In genomic region chr2:135985018-135985825, GRCh38 we compare ENCODE assay signal across 8 cellular contexts. TPM values are rescaled to one million over a fixed set of nuclear protein-coding genes. Genes with fewer than 3 reads are reported as not detected.
DNase-seq lines count a peak whose midpoint lies in the region; ATAC-seq, FAIRE-seq and TF ChIP-seq lines count a peak whose summit lies in the region.

Gene DARS1 (minus strand): TSS chr2:135985626. CDS start chr2:135985468, 158 bp downstream.

- H3K9me3 ChIP-seq in adipocyte (ENCODE audit: control insufficient read depth, low read length), result no peaks in the 10 kb centered on the region
- H3K9me3 ChIP-seq in cardiac muscle cell (ENCODE audit: low read depth), result no peaks in the 10 kb centered on the region
- no peaks in the 10 kb centered on the region for H3K9me3 ChIP-seq in parathyroid adenoma (ENCODE audit: control insufficient read depth, low read length)
- H3K9me3 ChIP-seq in tibial artery, result no peaks in the 10 kb centered on the region

- H3K4me3 ChIP-seq in adipocyte (ENCODE audit: low read length), result peak within 1 kb of the TSS; percentile 90
- peak within 1 kb of the TSS; percentile 47 for H3K4me3 ChIP-seq in cardiac muscle cell
- peak within 1 kb of the TSS; percentile 92 for H3K4me3 ChIP-seq in parathyroid adenoma (ENCODE audit: low read depth, low read length)
- peak within 1 kb of the TSS; percentile 99 for H3K4me3 ChIP-seq in tibial artery

- H3K4me2 ChIP-seq in parathyroid adenoma (ENCODE audit: low read length), result peak within 1 kb of the TSS; percentile 78

- H2AFZ ChIP-seq in parathyroid adenoma, result peak within 1 kb of the TSS; percentile 93

- H3K36me3 ChIP-seq in adipocyte (ENCODE audit: control insufficient read depth, insufficient read depth, low read length, severe bottlenecking) (peaks cover 20% of the 10 kb centered on the region), cardiac muscle cell (peaks cover 3% of the 10 kb centered on the region), parathyroid adenoma (ENCODE audit: control insufficient read depth, insufficient read depth, low read length) (no peaks in the 10 kb centered on the region), tibial artery (peaks cover 0 to 16% (median 0%) of the 10 kb centered on the region in 3 donors)

- ATAC-seq in HG02798 (IDR thresholded peaks at IDR 0.05; ENCODE audit: poor library complexity, unreplicated experiment), result peak; percentile 89

- peaks cover 16% of the 10 kb centered on the region for H3K4me1 ChIP-seq in adipocyte (ENCODE audit: control insufficient read depth, insufficient read depth, low read length)
- H3K4me1 ChIP-seq in cardiac muscle cell (ENCODE audit: low read depth), result peaks cover 10% of the 10 kb centered on the region
- H3K4me1 ChIP-seq in parathyroid adenoma, result no peaks in the 10 kb centered on the region
- H3K4me1 ChIP-seq in tibial artery, result peaks cover 3 to 16% (median 12%) of the 10 kb centered on the region in 4 donors

- H3K27me3 ChIP-seq in adipocyte (replicated peaks; ENCODE audit: control insufficient read depth, insufficient read depth, low read length) (no peaks in the 10 kb centered on the region), cardiac muscle cell (no peaks in the 10 kb centered on the region), parathyroid adenoma (ENCODE audit: control insufficient read depth, insufficient read depth, low read length) (no peaks in the 10 kb centered on the region), tibial artery (no peaks in the 10 kb centered on the region)

- TF ChIP-seq CTCF in cardiac muscle cell (IDR thresholded peaks at IDR 0.05; ENCODE audit: low read depth, low read length) (no peak), parathyroid adenoma (IDR thresholded peaks at IDR 0.05) (no peak), tibial artery (IDR thresholded peaks at IDR 0.05) (peak in 1 of 2 experiments; percentile 6)

- DNase-seq in GM12892 (ENCODE audit: insufficient read length) (peak; percentile 80), NCI-H1417 treated with DMSO at 0.1 percent for 48 hours (lab: John Stamatoyannopoulos, UW) (peak; percentile 69), T follicular helper cell (ENCODE audit: low read depth) (peak; percentile 67), adipocyte (ENCODE audit: low read depth) (peak; percentile 97), cardiac muscle cell (ENCODE audit: low read depth in 1 of 2, low spot score in 1 of 2) (peak; percentile 96), tibial artery (peak; percentile 89 to 96)

- H3K79me2 ChIP-seq in parathyroid adenoma, result peaks cover 6% of the 10 kb centered on the region

- TF ChIP-seq POLR2A in GM12892 (IDR thresholded peaks at IDR 0.05; ENCODE audit: low read depth, low read length), result peak; percentile 86

- H3K9ac ChIP-seq in adipocyte (ENCODE audit: low read length) (peak within 1 kb of the TSS; percentile 98), parathyroid adenoma (peak within 1 kb of the TSS; percentile 46)

- intact Hi-C loops in tibial artery (cut with DNase I; ENCODE audit: low total_unique reads), result no loop called here

- FAIRE-seq in GM12892 (lab: Jason Lieb, UNC), result peak; percentile 95

- H3K27ac ChIP-seq in cardiac muscle cell (peak within 1 kb of the TSS; percentile 94), parathyroid adenoma (peak within 1 kb of the TSS; percentile 72), tibial artery (peak within 1 kb of the TSS; percentile 99 to 100)

RNA-seq across cellular contexts. Expression of gene DARS1, which starts in this region (rescaled TPM):
- 196 TPM for polyA plus RNA-seq in GM12892 (2012; ENCODE audit: missing spikeins)
- 136 and 138 TPM in 2 replicates for total RNA-seq in cardiac muscle cell
- 182 and 216 TPM in 2 replicates for polyA plus RNA-seq in cardiac muscle cell

Comparison
In these comparisons a context has a peak if more than half of its experiments do, and no peak if none do; other contexts are left out.
1. Peak in every context shown above with its lines: DNase-seq, ATAC-seq, H3K4me3 ChIP-seq and H3K27ac ChIP-seq.
2. H3K4me3 ChIP-seq: peak in every context shown above with its lines; median percentile 99 in tibial artery; 92 in parathyroid adenoma; 90 in adipocyte; 47 in cardiac muscle cell.